Comparison of ENCODE assay signal across 18 cellular contexts in the genomic region with DNA sequence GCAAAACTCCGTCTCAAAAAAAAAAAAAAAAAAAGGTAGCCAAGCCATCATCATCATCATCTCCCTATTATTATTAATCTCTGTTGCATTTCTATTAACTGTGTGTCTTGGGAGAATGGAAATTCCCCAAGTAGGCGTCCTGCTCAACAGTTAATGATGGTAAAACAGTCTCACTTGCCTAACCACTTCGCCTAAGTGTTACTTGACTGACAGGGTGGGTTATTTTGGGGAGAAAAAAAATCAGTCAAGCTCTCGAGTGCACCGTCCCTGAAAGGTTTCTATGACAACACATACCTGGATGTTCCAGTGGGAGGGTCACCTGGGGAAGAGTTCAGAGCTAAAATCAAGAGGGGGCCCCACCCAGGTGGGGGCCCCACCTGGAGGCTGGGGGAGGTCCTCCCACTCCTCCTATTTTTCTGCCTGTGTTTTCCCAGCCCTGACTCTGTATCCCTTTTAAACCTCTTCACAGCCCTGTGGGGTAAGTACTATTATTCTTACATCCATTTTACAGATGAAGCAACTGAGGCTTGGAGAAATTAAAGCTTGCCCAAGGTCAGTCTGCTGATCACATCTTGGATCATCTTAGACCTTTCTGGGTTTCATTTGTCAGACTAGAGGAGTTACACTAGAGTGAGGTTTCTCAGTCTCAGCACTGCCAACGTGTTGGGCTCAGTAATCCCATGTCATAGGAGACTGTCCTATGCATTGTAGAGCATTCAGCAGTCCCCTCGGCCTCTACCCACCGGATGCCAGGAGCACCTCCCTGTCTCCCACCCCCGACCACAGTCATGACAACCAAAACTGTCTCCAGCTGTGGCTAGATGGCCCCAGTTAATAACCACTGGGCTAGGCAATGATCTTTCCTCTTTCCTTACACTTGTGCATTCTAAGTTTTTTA. TPM values are rescaled to one million over a fixed set of nuclear protein-coding genes. Genes with fewer than 3 reads are reported as not detected.
DNase-seq lines count a peak whose midpoint lies in the region; ATAC-seq, FAIRE-seq and TF ChIP-seq lines count a peak whose summit lies in the region.
"Had no signal": no experiment of that assay in that cellular context is flagged by ENCODE, and none has a peak within 500 bp of the region (broad histone marks: within the 10 kb centered on the region; RNA-seq: fewer than 3 reads in every experiment).

No MANE protein-coding gene starts in this region.

- ATAC-seq in GM12878 (peak; percentile 72), HG03196 (IDR thresholded peaks at IDR 0.05; ENCODE audit: unreplicated experiment) (no peak), HG03025 (IDR thresholded peaks at IDR 0.05; ENCODE audit: low FRiP score, unreplicated experiment) (no peak)
- ATAC-seq: A549, GM23338 had no signal

- no peaks in the 10 kb centered on the region for H3K36me3 ChIP-seq in GM12878 (ENCODE audit: control insufficient read depth in 2 of 2, insufficient read depth in 2 of 2, low read length in 1 of 2)
- H3K36me3 ChIP-seq in spleen = peaks cover 0 to 54% (median 25%) of the 10 kb centered on the region in 6 donors
- no peaks in the 10 kb centered on the region for H3K36me3 ChIP-seq in endodermal cell (ENCODE audit: control insufficient read depth, insufficient read depth, low read length)

- no peak for TF ChIP-seq POLR2A in NB4 (IDR thresholded peaks at IDR 0.05; ENCODE audit: extremely low read depth, insufficient read length)
- no peak for TF ChIP-seq POLR2A in GM12878 (IDR thresholded peaks at IDR 0.05; ENCODE audit: low read depth, low read length)
- TF ChIP-seq POLR2A in spleen (IDR thresholded peaks at IDR 0.05) = no peak

- peaks cover 2% of the 10 kb centered on the region for H3K27me3 Mint-ChIP-seq in endodermal cell (ENCODE audit: insufficient read depth)
- H3K27me3 Mint-ChIP-seq: CD8-positive, alpha-beta memory T cell had no signal

- no peak overlapping the region for H3K4me3 Mint-ChIP-seq in endodermal cell
- H3K4me3 Mint-ChIP-seq: GM23338, H9 had no signal

- CTCF ChIA-PET in GM12878 (lab: Yijun Ruan, JAX) = interaction anchor here (1.4 to 7.7 kb wide), 7 partner anchors 96 to 471 kb away, joined by 4 to 72 read pairs (median 17); a partner anchor contains a TSS

- no peak overlapping the region for H3K27ac Mint-ChIP-seq in endodermal cell
- H3K27ac Mint-ChIP-seq: CD8-positive, alpha-beta memory T cell; GM23338; H9 had no signal

- intact Hi-C loops in GM12878 (cut with micrococcal nuclease; ENCODE audit: unreplicated experiment) (no loop called here), head of caudate nucleus (cut with DNase I) (loop anchor here (5.0 kb wide), 1 partner anchor 354 kb away; no protein-coding TSS in a partner anchor), spleen (cut with DNase I; ENCODE audit: low total_unique reads) (loop anchor here (5.0 kb wide), 1 partner anchor 219 kb away; a partner anchor contains a TSS)

- peaks cover 4% of the 10 kb centered on the region for H3K4me1 Mint-ChIP-seq in endodermal cell
- H3K4me1 Mint-ChIP-seq: CD8-positive, alpha-beta memory T cell had no signal

- H3K27me3 ChIP-seq in GM12878 (replicated peaks in 1 of 2; ENCODE audit: control insufficient read depth in 2 of 2, insufficient read depth in 2 of 2, low read length in 1 of 2) (no peaks in the 10 kb centered on the region), spleen (replicated peaks in 1 of 7) (no peaks in the 10 kb centered on the region), endodermal cell (ENCODE audit: control insufficient read depth, insufficient read depth, low read length, poor library complexity, severe bottlenecking) (no peaks in the 10 kb centered on the region)

- H3K4me2 ChIP-seq in GM12878 (ENCODE audit: control insufficient read depth, insufficient read depth) = no peak overlapping the region
- H3K4me2 ChIP-seq: A549, GM23338 had no signal

- DNase-seq in NB4 (ENCODE audit: low read depth) = peak; percentile 66
- no peak for DNase-seq in GM12878 (ENCODE audit: low read depth, low spot score)
- peak in 23 of 42 donors; percentile 6 to 75 (median 35) for DNase-seq in head of caudate nucleus
- DNase-seq in spleen = peak; percentile 14
- DNase-seq in occipital lobe (lab: John Stamatoyannopoulos, UW) = no peak
- no peak for DNase-seq in endodermal cell
- DNase-seq: Caco-2; CD8-positive, alpha-beta memory T cell; DND-41; GDM1; H9; KBM-7 had no signal

- FAIRE-seq in GM12878 (lab: Jason Lieb, UNC) = no peak
- FAIRE-seq: A549, GM18507 had no signal

- no peak overlapping the region for H3K27ac ChIP-seq in GM12878 (ENCODE audit: control insufficient read depth, insufficient read depth)
- no peak overlapping the region for H3K27ac ChIP-seq in spleen
- no peak overlapping the region for H3K27ac ChIP-seq in endodermal cell (ENCODE audit: low read depth, low read length)
- H3K27ac ChIP-seq: A549, HL-60 had no signal

- SMC1A ChIA-PET in GM12878 (lab: Charles Lee; ENCODE audit: uncharacterized antibody, unreplicated experiment) = interaction anchor here (0.5 to 5.8 kb wide), 13 partner anchors 9 to 471 kb away, joined by 3 to 37 read pairs (median 4); a partner anchor contains a TSS

- in situ Hi-C loops in GM12878 (cut with MboI) = loop anchor here (5.0 kb wide), 1 partner anchor 134 kb away; a partner anchor contains a TSS

- no peaks in the 10 kb centered on the region for H3K36me3 Mint-ChIP-seq in endodermal cell (ENCODE audit: low read depth)

- no peaks in the 10 kb centered on the region for H4K20me1 ChIP-seq in GM12878 (ENCODE audit: control insufficient read depth, insufficient read depth)

- H3K4me1 ChIP-seq in GM12878 (ENCODE audit: control insufficient read depth, insufficient read depth, low read length) (no peaks in the 10 kb centered on the region), spleen (no peaks in the 10 kb centered on the region), endodermal cell (ENCODE audit: control insufficient read depth, insufficient read depth, low read length) (no peaks in the 10 kb centered on the region)
- H3K4me1 ChIP-seq: A549, Caco-2 had no signal

- no peaks in the 10 kb centered on the region for H3K79me2 ChIP-seq in GM12878 (ENCODE audit: control insufficient read depth, insufficient read depth, low read length)

- POLR2A ChIA-PET in GM12878 (lab: Charles Lee) = interaction anchor here (0.6 to 0.7 kb wide), 4 partner anchors 56 to 1143 kb away, joined by 3 to 6 read pairs (median 6); no protein-coding TSS in a partner anchor

- H3K9me3 Mint-ChIP-seq in endodermal cell = no peaks in the 10 kb centered on the region
- H3K9me3 Mint-ChIP-seq: CD8-positive, alpha-beta memory T cell; GM23338; H9 had no signal

- no peak overlapping the region for H3K9ac ChIP-seq in GM12878 (ENCODE audit: control insufficient read depth, insufficient read depth, low read length)
- no peak overlapping the region for H3K9ac ChIP-seq in endodermal cell (ENCODE audit: extremely low read depth, low read length, poor library complexity, severe bottlenecking)

- RAD21 ChIA-PET in GM12878 (lab: Charles Lee; ENCODE audit: unreplicated experiment) = interaction anchor here (0.7 to 4.8 kb wide), 11 partner anchors 58 to 476 kb away, joined by 3 to 32 read pairs (median 4); a partner anchor contains a TSS

- no peak for TF ChIP-seq RAD21 in GM12878 (IDR thresholded peaks at IDR 0.05; ENCODE audit: insufficient read depth, low read depth, low read length)

- no TSS peak for BruUV-seq in GM12878 (replicated peaks; lab: Mats Ljungman, UMichigan)

- no peaks in the 10 kb centered on the region for H3K9me3 ChIP-seq in GM12878 (replicated peaks; ENCODE audit: control insufficient read depth, insufficient read depth, low read length)
- no peaks in the 10 kb centered on the region for H3K9me3 ChIP-seq in spleen
- H3K9me3 ChIP-seq in endodermal cell (ENCODE audit: control insufficient read depth, low read length) = no peaks in the 10 kb centered on the region
- H3K9me3 ChIP-seq: A549, Caco-2 had no signal

- no peak overlapping the region for H2AFZ ChIP-seq in GM12878 (ENCODE audit: control insufficient read depth, low read depth, low read length)
- H2AFZ ChIP-seq: GM23338 had no signal

- 9% methylated on average over 9 of the region's 9 CpGs for WGBS in GM12878 (ENCODE audit: insufficient coverage, insufficient replicate concordance, low lambda C conversion rate, missing lambda C conversion rate)
- WGBS in spleen, 5 donors = 77 to 83% (median 82%) methylated on average over 9 of the region's 9 CpGs
- 82 to 87% methylated on average over 5 to 8 of the region's 9 CpGs for WGBS in endodermal cell (ENCODE audit: insufficient coverage in 1 of 2, insufficient read length in 1 of 2), 2 experiments

- no peak for TF ChIP-seq CTCF in NB4 (IDR thresholded peaks at IDR 0.05; ENCODE audit: low read depth, low read length)
- TF ChIP-seq CTCF in GM12878 (IDR thresholded peaks at IDR 0.05 in 2 of 3, conservative IDR thresholded peaks at IDR 0.05 in 1 of 3; ENCODE audit: control insufficient read depth in 2 of 3, extremely low read depth in 1 of 3, insufficient read depth in 1 of 3, low read depth in 3 of 3, low read length in 3 of 3) = no peak
- TF ChIP-seq CTCF in spleen (IDR thresholded peaks at IDR 0.05 in 8 of 11, conservative IDR thresholded peaks at IDR 0.05 in 3 of 11) = no peak
- TF ChIP-seq CTCF in endodermal cell (conservative IDR thresholded peaks at IDR 0.05) = no peak

- peak in 1 of 2 experiments; percentile 44; a peak in 1 of 4 replicates for TF ChIP-seq EP300 in GM12878 (IDR thresholded peaks at IDR 0.05; ENCODE audit: borderline replicate concordance in 1 of 2, control insufficient read depth in 1 of 2, low read depth in 2 of 2, low read length in 2 of 2)

- no peak overlapping the region for H3K4me3 ChIP-seq in NB4 (ENCODE audit: low read depth, low read length)
- H3K4me3 ChIP-seq in GM12878 = no peak overlapping the region
- H3K4me3 ChIP-seq in spleen = no peak overlapping the region
- H3K4me3 ChIP-seq in endodermal cell (ENCODE audit: low read length) = no peak overlapping the region
- H3K4me3 ChIP-seq: A549, GM23338 had no signal

RNA-seq across cellular contexts. Expression of a gene that starts 11.0 kb away (rescaled TPM):
- 21.7 and 23.2 TPM in 2 replicates for total RNA-seq in GM12878 (2013; cell fraction: nucleolus; rRNA removed)
- total RNA-seq in GM12878 (2014; rRNA removed) (1.8 and 1.9 TPM in 2 replicates), GM12878 (2014; rRNA removed; fragmentation: Illumina TruSeq; extraction: Trizol) (1.8 and 1.9 TPM in 2 replicates), GM12878 (2021) (2.6 and 2.8 TPM in 2 replicates), spleen (10 to 100 TPM in 2 of 7 donors, 1 to 10 TPM in 5; 6.2 to 13.5 (median 9.0) TPM), occipital lobe (86.1 TPM), endodermal cell (10 to 100 TPM in 1 of 2 donors, 1 to 10 TPM in 1; 9.7 to 13.6 TPM)
- polyA plus RNA-seq in GM12878 (2011; ENCODE audit: low read depth) = 1.9 TPM
- polyA plus RNA-seq in GM12878 (2011; rRNA removed) (7.0 and 10.6 TPM in 2 replicates), GM12878 (2014; fragmentation: Illumina TruSeq; extraction: Trizol) (2.8 and 3.2 TPM in 2 replicates), GM12878 (2014; fragmentation: Nextera tagmentation; extraction: Ambion mirVana) (1 to 10 TPM; 1.0 to 1.1 TPM), GM12878 (2014; rRNA removed) (2.4 and 2.6 TPM in 2 replicates), GM12878 (2016; fragmentation: Nextera tagmentation; extraction: Ambion mirVana) (1 to 10 TPM; 1.8 to 1.9 TPM), spleen (1 to 10 TPM; 3.9 to 6.2 (median 5.1) TPM)
- 7.6 and 8.5 TPM in 2 replicates for polyA plus RNA-seq in GM12878 (2011; cell fraction: cytosol; rRNA removed)
- polyA plus RNA-seq in GM12878 (2011; cell fraction: nucleus; rRNA removed) = 9.8 and 10.4 TPM in 2 replicates
- polyA plus RNA-seq in GM12878 (2012) = 2.8 and 3.3 TPM in 2 replicates
- polyA minus RNA-seq in GM12878 (2011; rRNA and poly(A)+ RNA removed) = 7.2 and 8.4 TPM in 2 replicates
- polyA minus RNA-seq in GM12878 (2011; cell fraction: cytosol; rRNA and poly(A)+ RNA removed) = 1.7 and 1.9 TPM in 2 replicates
- 3.1 and 6.8 TPM in 2 replicates for polyA minus RNA-seq in GM12878 (2011; cell fraction: nucleus; rRNA and poly(A)+ RNA removed)
- 64.2 TPM for polyA plus RNA-seq in endodermal cell (2013, experiment 1 of 2)
- polyA plus RNA-seq in endodermal cell (2013, experiment 2 of 2) = 65.0 TPM

RNA-seq across cellular contexts. Expression of a gene that starts 41.9 kb away (rescaled TPM):
- total RNA-seq in GM12878 (2013; cell fraction: nucleolus; rRNA removed) = 244 and 245 TPM in 2 replicates
- 16.1 and 21.9 TPM in 2 replicates for total RNA-seq in GM12878 (2014; rRNA removed)
- total RNA-seq in GM12878 (2014; rRNA removed; fragmentation: Illumina TruSeq; extraction: Trizol) = 16.1 and 17.6 TPM in 2 replicates
- 18.9 and 23.1 TPM in 2 replicates for total RNA-seq in GM12878 (2021)
- 15.8 TPM for polyA plus RNA-seq in GM12878 (2011; ENCODE audit: low read depth)
- 25.6 and 34.7 TPM in 2 replicates for polyA plus RNA-seq in GM12878 (2011; rRNA removed)
- polyA plus RNA-seq in GM12878 (2011; cell fraction: cytosol; rRNA removed) = 38.3 and 40.0 TPM in 2 replicates
- polyA plus RNA-seq in GM12878 (2011; cell fraction: nucleus; rRNA removed) = 203 and 218 TPM in 2 replicates
- 17.0 and 21.7 TPM in 2 replicates for polyA plus RNA-seq in GM12878 (2012)
- polyA plus RNA-seq in GM12878 (2014; fragmentation: Illumina TruSeq; extraction: Trizol) = 17.0 and 17.7 TPM in 2 replicates
- polyA plus RNA-seq in GM12878 (2014; fragmentation: Nextera tagmentation; extraction: Ambion mirVana) = 1 to 10 TPM; 6.4 to 9.2 TPM
- 26.1 and 28.0 TPM in 2 replicates for polyA plus RNA-seq in GM12878 (2014; rRNA removed)
- polyA plus RNA-seq in GM12878 (2016; fragmentation: Nextera tagmentation; extraction: Ambion mirVana) = 10 to 100 TPM; 18.5 to 19.1 TPM
- 53.0 and 67.2 TPM in 2 replicates for polyA minus RNA-seq in GM12878 (2011; rRNA and poly(A)+ RNA removed)
- 24.3 and 46.8 TPM in 2 replicates for polyA minus RNA-seq in GM12878 (2011; cell fraction: cytosol; rRNA and poly(A)+ RNA removed)
- 53.6 and 72.1 TPM in 2 replicates for polyA minus RNA-seq in GM12878 (2011; cell fraction: nucleus; rRNA and poly(A)+ RNA removed)
- 10 to 100 TPM; 35.7 to 58.8 (median 47.5) TPM for total RNA-seq in spleen
- polyA plus RNA-seq in spleen = 10 to 100 TPM; 14.8 to 23.7 (median 22.2) TPM
- 13.7 TPM for total RNA-seq in occipital lobe
- 10 to 100 TPM; 55.1 to 70.5 TPM for total RNA-seq in endodermal cell
- 48.4 TPM for polyA plus RNA-seq in endodermal cell (2013, experiment 1 of 2)
- 40.6 TPM for polyA plus RNA-seq in endodermal cell (2013, experiment 2 of 2)

Comparison
In these comparisons a context has a peak if more than half of its experiments do, and no peak if none do; other contexts are left out.
1. DNase-seq: peak in NB4 (single experiment), head of caudate nucleus (23 of 42) and spleen (single experiment); none in GM12878 (single experiment), occipital lobe (single experiment) and endodermal cell (single experiment).